ENCODE assay signal across 16 cellular contexts in the genomic region with DNA sequence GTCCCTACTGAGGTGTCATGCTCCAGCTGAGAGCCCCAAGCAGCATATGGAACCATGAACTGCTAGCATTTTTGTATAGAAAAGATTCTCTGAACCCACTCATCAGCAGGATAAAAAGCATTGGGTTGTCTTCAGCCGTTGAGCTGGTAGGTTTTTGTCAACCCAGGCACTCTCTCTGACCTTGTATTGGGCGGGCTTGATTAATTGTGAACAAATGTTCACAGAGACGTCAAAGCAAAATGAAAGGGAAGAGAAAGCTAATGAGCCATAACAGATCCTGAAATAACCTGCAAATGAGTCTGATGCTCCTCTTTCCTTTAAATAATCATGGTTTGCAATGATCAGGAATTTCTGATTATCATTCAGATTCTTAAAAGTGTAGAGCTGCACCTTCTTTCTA.
"Had no signal": no experiment of that assay in that cellular context is flagged by ENCODE, and none has a peak within 500 bp of the region (broad histone marks: within the 10 kb centered on the region; RNA-seq: fewer than 3 reads in every experiment).

No MANE protein-coding gene starts in this region.

- H3K4me1 ChIP-seq: gastrocnemius medialis, left ventricle myocardium inferior, lower lobe of right lung, transverse colon had no signal

- H3K36me3 ChIP-seq: gastrocnemius medialis, left ventricle myocardium inferior, lower lobe of right lung, neutrophil, thoracic aorta, transverse colon had no signal

- ATAC-seq: sciatic nerve; stimulated activated naive B cell treated with anti-CD40 and anti-IgM and Interleukin-4, amounts not matched to agents 10 μg/mL and 1 μg/mL and 100 μg/mL, for 72 hours; stimulated activated naive CD8-positive, alpha-beta T cell treated with anti-CD3 and anti-CD28 coated beads, Interleukin-15, amount 100 ng/mL, for 72 hours had no signal

- H3K27ac Mint-ChIP-seq: nephron; stimulated activated naive B cell treated with anti-CD40 and anti-IgM and Interleukin-4, amounts not matched to agents 10 μg/mL and 1 μg/mL and 100 μg/mL, for 72 hours; stimulated activated naive CD8-positive, alpha-beta T cell treated with anti-CD3 and anti-CD28 coated beads, Interleukin-15, amount 100 ng/mL, for 72 hours had no signal

- DNase-seq: effector CD4-positive, alpha-beta T cell; gastrocnemius medialis; lower lobe of right lung; naive B cell; stimulated activated CD4-positive, alpha-beta T cell treated with anti-CD3 and anti-CD28 coated beads, Interleukin-2, amount 100 ng/mL, for 24 hours; stimulated activated CD4-positive, alpha-beta T cell treated with anti-CD3 and anti-CD28 coated beads, Interleukin-4, amount 100 ng/mL, for 4 hours; stimulated activated naive B cell treated with anti-CD40 and anti-IgM and Interleukin-4, amounts not matched to agents 10 μg/mL and 1 μg/mL and 100 μg/mL, for 72 hours; stimulated activated naive CD8-positive, alpha-beta T cell treated with anti-CD3 and anti-CD28 coated beads, Interleukin-15, amount 100 ng/mL, for 72 hours; transverse colon had no signal

- H3K27ac ChIP-seq: coronary artery, gastrocnemius medialis, left ventricle myocardium inferior, lower lobe of right lung, neutrophil, skin epidermis, thoracic aorta, transverse colon had no signal

- H3K4me3 Mint-ChIP-seq: naive B cell; nephron; stimulated activated naive B cell treated with anti-CD40 and anti-IgM and Interleukin-4, amounts not matched to agents 10 μg/mL and 1 μg/mL and 100 μg/mL, for 72 hours; stimulated activated naive CD8-positive, alpha-beta T cell treated with anti-CD3 and anti-CD28 coated beads, Interleukin-15, amount 100 ng/mL, for 72 hours had no signal

- H3K27me3 ChIP-seq: gastrocnemius medialis, neutrophil, transverse colon had no signal

- H3K27me3 Mint-ChIP-seq: naive B cell; stimulated activated naive B cell treated with anti-CD40 and anti-IgM and Interleukin-4, amounts not matched to agents 10 μg/mL and 1 μg/mL and 100 μg/mL, for 72 hours; stimulated activated naive CD8-positive, alpha-beta T cell treated with anti-CD3 and anti-CD28 coated beads, Interleukin-15, amount 100 ng/mL, for 72 hours had no signal

- H3K36me3 Mint-ChIP-seq: naive B cell; stimulated activated naive B cell treated with anti-CD40 and anti-IgM and Interleukin-4, amounts not matched to agents 10 μg/mL and 1 μg/mL and 100 μg/mL, for 72 hours had no signal

- H3K4me3 ChIP-seq: coronary artery, gastrocnemius medialis, left ventricle myocardium inferior, lower lobe of right lung, skin epidermis, thoracic aorta, transverse colon had no signal

- H3K9me3 ChIP-seq: gastrocnemius medialis, left ventricle myocardium inferior, lower lobe of right lung, neutrophil, thoracic aorta, transverse colon had no signal

- H3K4me1 Mint-ChIP-seq: naive B cell; nephron; stimulated activated naive B cell treated with anti-CD40 and anti-IgM and Interleukin-4, amounts not matched to agents 10 μg/mL and 1 μg/mL and 100 μg/mL, for 72 hours; stimulated activated naive CD8-positive, alpha-beta T cell treated with anti-CD3 and anti-CD28 coated beads, Interleukin-15, amount 100 ng/mL, for 72 hours had no signal

- H3K9me3 Mint-ChIP-seq: nephron; stimulated activated naive B cell treated with anti-CD40 and anti-IgM and Interleukin-4, amounts not matched to agents 10 μg/mL and 1 μg/mL and 100 μg/mL, for 72 hours; stimulated activated naive CD8-positive, alpha-beta T cell treated with anti-CD3 and anti-CD28 coated beads, Interleukin-15, amount 100 ng/mL, for 72 hours had no signal
